5 cellular contexts compared by ENCODE assay signal in the genomic region with DNA sequence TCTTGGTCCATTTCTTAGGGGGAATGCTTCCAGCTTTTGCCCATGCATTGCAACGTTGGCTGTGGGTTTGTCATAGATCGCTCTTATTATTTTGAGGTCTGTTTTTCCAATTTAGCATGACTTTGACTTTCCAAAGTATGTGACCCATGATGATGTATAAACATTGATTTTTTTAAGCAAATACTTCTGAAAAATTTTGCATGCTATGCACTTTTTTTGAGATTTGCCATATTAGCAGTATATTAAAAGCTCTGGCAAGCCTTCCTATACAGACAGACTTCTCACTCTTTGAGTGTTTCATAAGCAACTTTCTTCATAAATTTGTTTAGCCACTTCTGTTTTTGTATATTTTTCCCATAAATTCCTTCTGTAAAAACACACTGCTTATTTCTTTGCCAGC.
"Had no signal": no experiment of that assay in that cellular context is flagged by ENCODE, and none has a peak within 500 bp of the region (broad histone marks: within the 10 kb centered on the region; RNA-seq: fewer than 3 reads in every experiment).

No MANE protein-coding gene starts in this region.

- DNase-seq: KBM-7, KG1 had no signal

- H3K4me2 ChIP-seq: KMS-11 had no signal

- FAIRE-seq: HTR-8/SVneo had no signal

- H3K27ac ChIP-seq: HL-60, KMS-11 had no signal

- H3K9ac ChIP-seq: KMS-11 had no signal
